In the genomic region with DNA sequence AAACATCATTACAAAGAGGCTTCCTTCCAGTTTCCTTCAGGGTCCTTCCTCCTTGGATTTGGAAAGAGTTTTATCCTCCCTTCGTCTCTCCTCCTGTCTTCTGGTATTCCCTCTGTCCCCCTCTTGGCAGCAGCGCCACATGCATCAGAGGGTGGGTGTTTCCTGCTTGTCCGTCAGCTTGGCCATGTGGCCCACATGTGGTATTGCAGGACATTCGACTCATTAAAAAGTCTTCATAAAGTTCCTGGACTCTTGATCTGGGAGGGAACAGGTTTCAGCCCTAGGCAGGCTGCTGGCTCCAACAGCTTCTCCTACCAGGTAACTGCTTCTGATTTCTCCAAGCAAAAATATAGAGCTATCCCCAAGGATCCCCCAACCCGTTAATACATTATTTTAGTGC, we compare ENCODE assay signal across 1 cellular context.
TF ChIP-seq lines count a peak whose summit lies in the region.

No MANE protein-coding gene starts in this region.

TF ChIP-seq in SK-N-SH treated with all-trans-retinoic acid at 6 μM for 48 hours, 23 proteins besides CTCF, POLR2A, EP300 and RAD21 (continued from another document):
- TF ChIP-seq, protein P1, sequence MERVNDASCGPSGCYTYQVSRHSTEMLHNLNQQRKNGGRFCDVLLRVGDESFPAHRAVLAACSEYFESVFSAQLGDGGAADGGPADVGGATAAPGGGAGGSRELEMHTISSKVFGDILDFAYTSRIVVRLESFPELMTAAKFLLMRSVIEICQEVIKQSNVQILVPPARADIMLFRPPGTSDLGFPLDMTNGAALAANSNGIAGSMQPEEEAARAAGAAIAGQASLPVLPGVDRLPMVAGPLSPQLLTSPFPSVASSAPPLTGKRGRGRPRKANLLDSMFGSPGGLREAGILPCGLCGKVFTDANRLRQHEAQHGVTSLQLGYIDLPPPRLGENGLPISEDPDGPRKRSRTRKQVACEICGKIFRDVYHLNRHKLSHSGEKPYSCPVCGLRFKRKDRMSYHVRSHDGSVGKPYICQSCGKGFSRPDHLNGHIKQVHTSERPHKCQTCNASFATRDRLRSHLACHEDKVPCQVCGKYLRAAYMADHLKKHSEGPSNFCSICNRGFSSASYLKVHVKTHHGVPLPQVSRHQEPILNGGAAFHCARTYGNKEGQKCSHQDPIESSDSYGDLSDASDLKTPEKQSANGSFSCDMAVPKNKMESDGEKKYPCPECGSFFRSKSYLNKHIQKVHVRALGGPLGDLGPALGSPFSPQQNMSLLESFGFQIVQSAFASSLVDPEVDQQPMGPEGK (CRISPR knock-in tag; IDR thresholded peaks at IDR 0.05; ENCODE audit: borderline replicate concordance) = no peak
- TF ChIP-seq CSRNP3 (CRISPR knock-in tag; IDR thresholded peaks at IDR 0.05) (no peak), ZNF70 (CRISPR knock-in tag; IDR thresholded peaks at IDR 0.05) (no peak), ZFP30 (CRISPR knock-in tag; IDR thresholded peaks at IDR 0.05) (no peak)
TF ChIP-seq in SK-N-SH treated with all-trans-retinoic acid at 6 μM for 48 hours: peak in this region for 0.
